Comparison of ENCODE assay signal across 18 cellular contexts in the genomic region with DNA sequence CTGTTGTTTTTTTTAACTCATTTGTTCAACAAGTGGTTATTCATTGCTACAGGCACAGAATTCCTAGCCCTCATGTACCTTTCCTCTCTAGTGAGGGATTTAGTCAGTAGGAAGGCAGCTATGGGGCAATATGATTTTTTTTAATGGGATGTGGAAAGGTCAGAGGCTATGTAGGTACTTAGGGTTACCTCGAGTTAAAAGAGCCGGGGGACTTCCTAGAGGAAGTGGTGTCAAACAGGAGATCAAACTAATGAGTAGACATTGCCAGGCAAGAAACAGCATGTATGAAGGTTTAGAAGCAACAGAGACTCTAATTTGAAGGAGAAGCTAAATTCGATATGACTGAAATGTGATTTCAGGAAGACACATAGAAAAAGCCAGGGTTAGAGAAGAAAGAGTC. TPM values are rescaled to one million over a fixed set of nuclear protein-coding genes. Genes with fewer than 3 reads are reported as not detected.
A peak's percentile ranks its signal among the peaks of the same experiment; 100 is the strongest.
DNase-seq lines count a peak whose midpoint lies in the region; ATAC-seq and TF ChIP-seq lines count a peak whose summit lies in the region.
"Had no signal": no experiment of that assay in that cellular context is flagged by ENCODE, and none has a peak within 500 bp of the region (broad histone marks: within the 10 kb centered on the region; RNA-seq: fewer than 3 reads in every experiment).

No MANE protein-coding gene starts in this region.

- no peak for TF ChIP-seq CTCF in activated CD8-positive, alpha-beta T cell treated with anti-CD3 and anti-CD28 coated beads for 36 hours (IDR thresholded peaks at IDR 0.05)
- no peak for TF ChIP-seq CTCF in HFFc6 (IDR thresholded peaks at IDR 0.05)
- no peak for TF ChIP-seq CTCF in hepatocyte (IDR thresholded peaks at IDR 0.05; ENCODE audit: poor library complexity)

- peaks cover 83% of the 10 kb centered on the region for H3K4me1 Mint-ChIP-seq in activated CD8-positive, alpha-beta T cell treated with anti-CD3 and anti-CD28 coated beads, Interleukin-2, amount 10 ng/mL, durations not matched to agents 7 days and 5 days (ENCODE audit: low read depth)
- H3K4me1 Mint-ChIP-seq in activated CD8-positive, alpha-beta T cell treated with anti-CD3 and anti-CD28 coated beads for 36 hours (ENCODE audit: low read depth), result peaks cover 44% of the 10 kb centered on the region
- H3K4me1 Mint-ChIP-seq in HFFc6 (ENCODE audit: low read depth), result peaks cover 96% of the 10 kb centered on the region
- peaks cover 71% of the 10 kb centered on the region for H3K4me1 Mint-ChIP-seq in T-helper 2 cell treated with Interferon-gamma antibody and Interleukin-4, amounts not matched to agents 5 μg/mL and 100 μg/mL, for 36 hours (ENCODE audit: low read depth)

- no peak overlapping the region for H3K4me3 ChIP-seq in hepatocyte
- H3K4me3 ChIP-seq: BLaER1 treated with 17β-estradiol and CSF1 and Interleukin-3, amounts not matched to agents 10 nM and 100 nM; Peyer's patch had no signal

- peaks cover 20% of the 10 kb centered on the region for H3K36me3 Mint-ChIP-seq in activated CD8-positive, alpha-beta T cell treated with anti-CD3 and anti-CD28 coated beads, Interleukin-2, amount 10 ng/mL, durations not matched to agents 7 days and 5 days (ENCODE audit: low read depth)
- H3K36me3 Mint-ChIP-seq in activated CD8-positive, alpha-beta T cell treated with anti-CD3 and anti-CD28 coated beads for 36 hours (ENCODE audit: low read depth), result no peaks in the 10 kb centered on the region
- H3K36me3 Mint-ChIP-seq in HFFc6 (ENCODE audit: low read depth), result peaks cover 32% of the 10 kb centered on the region
- H3K36me3 Mint-ChIP-seq in T-helper 2 cell treated with Interferon-gamma antibody and Interleukin-4, amounts not matched to agents 5 μg/mL and 100 μg/mL, for 36 hours (ENCODE audit: low read depth), result peaks cover 29% of the 10 kb centered on the region

- H3K9me2 ChIP-seq in hepatocyte (replicated peaks; ENCODE audit: insufficient read depth), result no peaks in the 10 kb centered on the region

- peaks cover 5% of the 10 kb centered on the region for H3K27me3 Mint-ChIP-seq in activated CD8-positive, alpha-beta T cell treated with anti-CD3 and anti-CD28 coated beads, Interleukin-2, amount 10 ng/mL, durations not matched to agents 7 days and 5 days (ENCODE audit: low read depth)
- peaks cover 3% of the 10 kb centered on the region for H3K27me3 Mint-ChIP-seq in activated CD8-positive, alpha-beta T cell treated with anti-CD3 and anti-CD28 coated beads for 36 hours
- H3K27me3 Mint-ChIP-seq in HFFc6 (ENCODE audit: insufficient read depth), result 0 out of 2 replicates have a peak, but pooled peaks cover 3% of the 10 kb centered on the region
- peaks cover 3% of the 10 kb centered on the region for H3K27me3 Mint-ChIP-seq in T-helper 2 cell treated with Interferon-gamma antibody and Interleukin-4, amounts not matched to agents 5 μg/mL and 100 μg/mL, for 36 hours (ENCODE audit: low read depth)

- H3K27ac Mint-ChIP-seq in activated CD8-positive, alpha-beta T cell treated with anti-CD3 and anti-CD28 coated beads, Interleukin-2, amount 10 ng/mL, durations not matched to agents 7 days and 5 days, result peak overlapping the region; percentile 27
- H3K27ac Mint-ChIP-seq in activated CD8-positive, alpha-beta T cell treated with anti-CD3 and anti-CD28 coated beads for 36 hours, result no peak overlapping the region
- peak overlapping the region; percentile 40 for H3K27ac Mint-ChIP-seq in HFFc6
- H3K27ac Mint-ChIP-seq in T-helper 2 cell treated with Interferon-gamma antibody and Interleukin-4, amounts not matched to agents 5 μg/mL and 100 μg/mL, for 36 hours, result peak overlapping the region; percentile 19

- no peaks in the 10 kb centered on the region for H3K9me3 Mint-ChIP-seq in activated CD8-positive, alpha-beta T cell treated with anti-CD3 and anti-CD28 coated beads, Interleukin-2, amount 10 ng/mL, durations not matched to agents 7 days and 5 days (ENCODE audit: insufficient read depth)
- H3K9me3 Mint-ChIP-seq in activated CD8-positive, alpha-beta T cell treated with anti-CD3 and anti-CD28 coated beads for 36 hours, result no peaks in the 10 kb centered on the region
- no peaks in the 10 kb centered on the region for H3K9me3 Mint-ChIP-seq in HFFc6
- no peaks in the 10 kb centered on the region for H3K9me3 Mint-ChIP-seq in T-helper 2 cell treated with Interferon-gamma antibody and Interleukin-4, amounts not matched to agents 5 μg/mL and 100 μg/mL, for 36 hours

- H3K27ac ChIP-seq in epithelial cell of prostate (peak overlapping the region; percentile 95), hepatocyte (no peak overlapping the region)
- H3K27ac ChIP-seq: BLaER1 treated with 17β-estradiol and CSF1 and Interleukin-3, amounts not matched to agents 10 nM and 100 nM; Peyer's patch had no signal

- intact Hi-C loops in activated CD8-positive, alpha-beta T cell treated with anti-CD3 and anti-CD28 coated beads for 36 hours (cut with micrococcal nuclease), result loop anchor here (2.0 to 10.0 kb wide), 3 partner anchors 35 to 93 kb away; no protein-coding TSS in a partner anchor
- intact Hi-C loops in sciatic nerve (cut with DNase I), result no loop called here

- H4K20me1 ChIP-seq in hepatocyte (ENCODE audit: insufficient read depth, poor library complexity, severe bottlenecking), result no peaks in the 10 kb centered on the region
- H4K20me1 ChIP-seq: BLaER1 treated with 17β-estradiol and CSF1 and Interleukin-3, amounts not matched to agents 10 nM and 100 nM had no signal

- no peaks in the 10 kb centered on the region for H3K9me3 ChIP-seq in hepatocyte (ENCODE audit: low read depth)
- H3K9me3 ChIP-seq: BLaER1 treated with 17β-estradiol and CSF1 and Interleukin-3, amounts not matched to agents 10 nM and 100 nM; Peyer's patch had no signal

- CTCF ChIA-PET in activated CD8-positive, alpha-beta T cell treated with anti-CD3 and anti-CD28 coated beads, Interleukin-2, amount 10 ng/mL, durations not matched to agents 7 days and 5 days (lab: Charles Lee), result interaction anchor here (1.0 to 4.8 kb wide), 7 partner anchors 8 to 91 kb away, joined by 3 to 29 read pairs (median 10); no protein-coding TSS in a partner anchor
- CTCF ChIA-PET in activated CD8-positive, alpha-beta T cell treated with anti-CD3 and anti-CD28 coated beads for 36 hours (lab: Charles Lee), result interaction anchor here (0.8 to 2.4 kb wide), 3 partner anchors 8 to 97 kb away, joined by 3 to 8 read pairs (median 3); no protein-coding TSS in a partner anchor

- no peaks in the 10 kb centered on the region for H3K27me3 ChIP-seq in hepatocyte
- H3K27me3 ChIP-seq: BLaER1 treated with 17β-estradiol and CSF1 and Interleukin-3, amounts not matched to agents 10 nM and 100 nM; Peyer's patch had no signal

- POLR2A ChIA-PET in activated CD8-positive, alpha-beta T cell treated with anti-CD3 and anti-CD28 coated beads, Interleukin-2, amount 10 ng/mL, durations not matched to agents 7 days and 5 days (lab: Charles Lee), result interaction anchor here (1.5 kb wide), 1 partner anchor 34 kb away, joined by 3 read pairs; no protein-coding TSS in a partner anchor
- POLR2A ChIA-PET in activated CD8-positive, alpha-beta T cell treated with anti-CD3 and anti-CD28 coated beads for 36 hours (lab: Charles Lee), result no interaction called here

- peaks cover 9% of the 10 kb centered on the region for H3K4me1 ChIP-seq in hepatocyte (ENCODE audit: insufficient read depth)

- no peak overlapping the region for H3K4me2 ChIP-seq in hepatocyte

- no peak overlapping the region for H2AFZ ChIP-seq in hepatocyte

- 95% methylated on average over 3 of the region's 3 CpGs for WGBS in hepatocyte (ENCODE audit: low lambda C conversion rate, missing lambda C conversion rate)

- no peak for ATAC-seq in activated CD8-positive, alpha-beta T cell treated with anti-CD3 and anti-CD28 coated beads, Interleukin-2, amount 10 ng/mL, durations not matched to agents 7 days and 5 days
- ATAC-seq in activated CD8-positive, alpha-beta T cell treated with anti-CD3 and anti-CD28 coated beads for 36 hours, result no peak
- ATAC-seq in GM18519 (IDR thresholded peaks at IDR 0.05; ENCODE audit: low FRiP score, unreplicated experiment) (no peak), sciatic nerve (no peak)
- ATAC-seq: HepG2 had no signal

- no peaks in the 10 kb centered on the region for H3K79me2 ChIP-seq in hepatocyte

- no peak for DNase-seq in activated CD8-positive, alpha-beta T cell treated with anti-CD3 and anti-CD28 coated beads, Interleukin-2, amount 10 ng/mL, durations not matched to agents 7 days and 5 days
- DNase-seq in activated CD8-positive, alpha-beta T cell treated with anti-CD3 and anti-CD28 coated beads for 36 hours, result no peak
- DNase-seq in HFFc6 (no peak), epithelial cell of prostate (ENCODE audit: low read depth, low spot score) (no peak), sciatic nerve (ENCODE audit: low spot score) (no peak), hepatocyte (ENCODE audit: low spot score) (no peak)
- DNase-seq in T-helper 2 cell treated with Interferon-gamma antibody and Interleukin-4, amounts not matched to agents 5 μg/mL and 100 μg/mL, for 36 hours (ENCODE audit: low spot score), result no peak
- DNase-seq: DMS 273 treated with DMSO at 0.1 percent for 48 hours, GOT3, NCI-H1092, NCI-H1694, NCI-H510A treated with DMSO at 0.1 percent for 48 hours, NCI-H82, Peyer's patch, Right ventricle myocardium superior had no signal

- no peak overlapping the region for H3K4me3 Mint-ChIP-seq in activated CD8-positive, alpha-beta T cell treated with anti-CD3 and anti-CD28 coated beads, Interleukin-2, amount 10 ng/mL, durations not matched to agents 7 days and 5 days
- H3K4me3 Mint-ChIP-seq in activated CD8-positive, alpha-beta T cell treated with anti-CD3 and anti-CD28 coated beads for 36 hours, result no peak overlapping the region
- no peak overlapping the region for H3K4me3 Mint-ChIP-seq in HFFc6
- peak overlapping the region; percentile 3 for H3K4me3 Mint-ChIP-seq in T-helper 2 cell treated with Interferon-gamma antibody and Interleukin-4, amounts not matched to agents 5 μg/mL and 100 μg/mL, for 36 hours

- H3K36me3 ChIP-seq in hepatocyte (replicated peaks; ENCODE audit: insufficient read depth, low read depth), result no peaks in the 10 kb centered on the region
- H3K36me3 ChIP-seq: BLaER1 treated with 17β-estradiol and CSF1 and Interleukin-3, amounts not matched to agents 10 nM and 100 nM had no signal

RNA-seq across cellular contexts. Expression of gene ITGA2, which starts 50.7 kb away (rescaled TPM):
- 1 to 10 TPM; 4.3 to 4.8 TPM for total RNA-seq in activated CD8-positive, alpha-beta T cell treated with anti-CD3 and anti-CD28 coated beads, Interleukin-2, amount 10 ng/mL, durations not matched to agents 7 days and 5 days
- total RNA-seq in activated CD8-positive, alpha-beta T cell treated with anti-CD3 and anti-CD28 coated beads for 36 hours, result under 1 TPM; 0.74 to 0.86 TPM
- 10 to 100 TPM; 42.9 to 76.6 (median 50.5) TPM for total RNA-seq in HFFc6 (2021; fragmentation: NEBNext Ultra II Directional; extraction: Animal tissue kit (Norgen Biotek cat#: 25700))
- 11.0 TPM for total RNA-seq in sciatic nerve
- 10.2 and 10.8 TPM in 2 replicates for total RNA-seq in hepatocyte
- 1.5 and 2.5 TPM in 2 replicates for polyA plus RNA-seq in hepatocyte
